Comparison of ENCODE assay signal across 8 cellular contexts in the genomic region with DNA sequence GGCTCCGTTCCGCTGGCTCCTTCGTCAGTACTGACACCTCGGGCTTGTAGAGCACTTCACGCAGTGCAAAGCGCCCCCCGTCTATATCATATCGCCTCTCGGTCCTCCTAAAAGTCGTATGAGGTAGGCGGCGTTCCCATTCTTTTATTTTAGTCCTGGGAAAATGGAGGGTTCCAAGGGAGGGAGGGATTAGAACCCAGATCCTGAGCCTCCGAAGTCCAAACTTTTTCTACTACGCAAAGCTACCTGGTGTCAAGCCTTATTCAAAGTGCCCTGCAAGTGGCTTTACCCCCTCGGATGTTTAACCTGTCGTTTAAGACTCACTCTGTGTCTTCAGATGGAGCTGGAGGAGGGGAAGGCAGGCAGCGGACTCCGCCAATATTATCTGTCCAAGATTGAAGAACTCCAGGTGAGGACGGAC. TPM values are rescaled to one million over a fixed set of nuclear protein-coding genes. Genes with fewer than 3 reads are reported as not detected.
DNase-seq lines count a peak whose midpoint lies in the region; ATAC-seq, FAIRE-seq and TF ChIP-seq lines count a peak whose summit lies in the region.

No MANE protein-coding gene starts in this region.

- DNase-seq in GM18507 (ENCODE audit: extremely low spot score, insufficient read length, low read depth): no peak
- DNase-seq in T-cell: no peak
- DNase-seq in fibroblast of villous mesenchyme (ENCODE audit: low read depth): peak; percentile 7
- no peak for DNase-seq in skeletal muscle cell (ENCODE audit: low read depth)
- no peak for DNase-seq in NCI-H1092 (lab: John Stamatoyannopoulos, UW)
- no peak for DNase-seq in left lobe of liver (ENCODE audit: low spot score)
- no peak for DNase-seq in NCI-H524 treated with DMSO at 0.1 percent for 48 hours (lab: John Stamatoyannopoulos, UW)
- no peak for DNase-seq in HCEC 1CT

- no peaks in the 10 kb centered on the region for H3K27me3 Mint-ChIP-seq in T-cell

- H3K9me3 Mint-ChIP-seq in T-cell: no peaks in the 10 kb centered on the region

- ATAC-seq in T-cell (replicated peaks in 1 of 4) (no peak), left lobe of liver (no peak)

- H3K4me3 Mint-ChIP-seq in T-cell: peak overlapping the region; percentile 96 to 98 (median 98)

- peaks cover 55% of the 10 kb centered on the region for H3K36me3 Mint-ChIP-seq in T-cell

- no peak for TF ChIP-seq CTCF in fibroblast of villous mesenchyme (IDR thresholded peaks at IDR 0.05; ENCODE audit: insufficient read depth, low read depth, low read length)

- peak overlapping the region; percentile 99 to 100 for H3K27ac Mint-ChIP-seq in T-cell

- FAIRE-seq in GM18507 (lab: Jason Lieb, UNC): peak; percentile 9

- POLR2A ChIA-PET in T-cell (lab: Charles Lee): interaction anchor here (0.5 to 0.9 kb wide), 5 partner anchors 11 to 305 kb away, joined by 3 to 8 read pairs (median 3); no protein-coding TSS in a partner anchor

- CTCF ChIA-PET in T-cell (lab: Charles Lee): interaction anchor here (0.5 to 1.7 kb wide), 12 partner anchors 8 to 572 kb away, joined by 3 to 4 read pairs (median 3); no protein-coding TSS in a partner anchor

- H3K4me3 ChIP-seq in fibroblast of villous mesenchyme (ENCODE audit: low read depth, low read length) (peak overlapping the region; percentile 67), skeletal muscle cell (ENCODE audit: low read depth, low read length) (peak overlapping the region; percentile 79)

- peaks cover 75 to 89% (median 81%) of the 10 kb centered on the region in 3 donors for H3K4me1 Mint-ChIP-seq in T-cell

RNA-seq across cellular contexts. Expression of gene FTSJ3, which starts 0.3 kb away (rescaled TPM):
- total RNA-seq in T-cell: 10 to 100 TPM; 39.4 to 64.9 (median 53.3) TPM
- 50.6 and 72.5 TPM in 2 replicates for total RNA-seq in fibroblast of villous mesenchyme
- total RNA-seq in left lobe of liver: 16.3 TPM

RNA-seq across cellular contexts. Expression of gene PSMC5, which starts 0.6 kb away (rescaled TPM):
- 100 to 1,000 TPM in 3 of 5 donors, 10 to 100 TPM in 2; 83.9 to 114 (median 107) TPM for total RNA-seq in T-cell
- 42.7 and 44.1 TPM in 2 replicates for total RNA-seq in fibroblast of villous mesenchyme
- 67.0 TPM for total RNA-seq in left lobe of liver

RNA-seq across cellular contexts. Expression of gene SMARCD2, which starts 14.7 kb away (rescaled TPM):
- total RNA-seq in T-cell (100 to 1,000 TPM in 4 of 5 donors, 10 to 100 TPM in 1; 94.9 to 129 (median 121) TPM), fibroblast of villous mesenchyme (61.8 and 66.9 TPM in 2 replicates), left lobe of liver (73.9 TPM)

RNA-seq across cellular contexts. Expression of gene CSH2, which starts 45.7 kb away (rescaled TPM):
- not detected for total RNA-seq in T-cell
- total RNA-seq in fibroblast of villous mesenchyme: not detected in 2 replicates
- total RNA-seq in left lobe of liver: not detected

RNA-seq across cellular contexts. Expression of gene DDX42, which starts 53.8 kb away (rescaled TPM):
- total RNA-seq in T-cell (100 to 1,000 TPM; 110 to 141 (median 123) TPM), fibroblast of villous mesenchyme (85.0 and 85.9 TPM in 2 replicates), left lobe of liver (33.6 TPM)
